1 cellular context compared by ENCODE assay signal in genomic region chr7:116239434-116239833, GRCh38.
TF ChIP-seq lines count a peak whose summit lies in the region.

No MANE protein-coding gene starts in this region.

TF ChIP-seq in K562, 482 proteins besides CTCF, POLR2A, EP300 and RAD21:
- TF ChIP-seq ZBTB9 (CRISPR knock-in tag; IDR thresholded peaks at IDR 0.05) = no peak
- TF ChIP-seq PRPF4 (IDR thresholded peaks at IDR 0.05; ENCODE audit: insufficient read depth, low read depth, low read length, poor library complexity, severe bottlenecking) = no peak
- TF ChIP-seq ELK3 (CRISPR knock-in tag; IDR thresholded peaks at IDR 0.05) = no peak
- TF ChIP-seq HDAC1 (IDR thresholded peaks at IDR 0.05) = no peak
- no peak for TF ChIP-seq ZNF395 (CRISPR knock-in tag; IDR thresholded peaks at IDR 0.05)
- no peak for TF ChIP-seq RBBP5 (IDR thresholded peaks at IDR 0.05; ENCODE audit: borderline replicate concordance, insufficient read depth, low read length, poor library complexity, severe bottlenecking)
- no peak for TF ChIP-seq NR1H2 (CRISPR knock-in tag; IDR thresholded peaks at IDR 0.05)
- no peak for TF ChIP-seq SMARCB1 (IDR thresholded peaks at IDR 0.05; ENCODE audit: insufficient read length, low read depth)
- TF ChIP-seq TCF3 (CRISPR knock-in tag; IDR thresholded peaks at IDR 0.05) = no peak
- TF ChIP-seq NCOA1 (IDR thresholded peaks at IDR 0.05; ENCODE audit: low read depth) = no peak
- no peak for TF ChIP-seq FOXJ2 (tag; IDR thresholded peaks at IDR 0.05)
- TF ChIP-seq SOX6 (IDR thresholded peaks at IDR 0.05) = no peak
- TF ChIP-seq ZNF586 (CRISPR knock-in tag; conservative IDR thresholded peaks at IDR 0.05) = no peak
- no peak for TF ChIP-seq ZNF655 (CRISPR knock-in tag; IDR thresholded peaks at IDR 0.05)
- TF ChIP-seq MAFK (IDR thresholded peaks at IDR 0.05; ENCODE audit: low read length) = no peak
- TF ChIP-seq ZBTB5 (IDR thresholded peaks at IDR 0.05) = no peak
- TF ChIP-seq GATAD2B (IDR thresholded peaks at IDR 0.05; ENCODE audit: borderline replicate concordance) = no peak
